ENCODE assay signal across 27 cellular contexts in the genomic region with DNA sequence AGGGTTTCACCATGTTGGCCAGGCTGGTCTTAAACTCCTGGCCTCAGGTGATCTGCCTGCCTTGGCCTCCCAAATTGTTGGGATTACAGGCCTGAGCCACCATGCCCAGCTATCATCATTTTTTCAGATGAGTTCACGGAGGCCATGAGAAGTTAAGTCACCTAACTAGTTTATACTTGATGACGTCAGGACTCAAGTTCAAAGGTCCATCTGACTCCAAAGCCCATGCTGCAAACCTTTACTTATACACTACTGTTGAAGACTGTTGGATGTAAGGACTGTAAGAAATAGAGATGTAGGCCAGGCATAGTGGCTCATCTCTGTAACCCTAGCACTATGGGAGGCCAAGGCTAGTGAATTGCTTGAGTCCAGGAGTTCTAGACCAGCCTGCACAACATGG.
"Had no signal": no experiment of that assay in that cellular context is flagged by ENCODE, and none has a peak within 500 bp of the region (broad histone marks: within the 10 kb centered on the region; RNA-seq: fewer than 3 reads in every experiment).

No MANE protein-coding gene starts in this region.

- H3K36me3 ChIP-seq: colonic mucosa, esophagus muscularis mucosa, esophagus squamous epithelium, gastrocnemius medialis, gastroesophageal sphincter, heart left ventricle had no signal

- H3K27me3 ChIP-seq: colonic mucosa, dorsolateral prefrontal cortex, esophagus muscularis mucosa, esophagus squamous epithelium, foreskin keratinocyte, gastrocnemius medialis, gastroesophageal sphincter, heart left ventricle had no signal

- H3K27ac ChIP-seq: colonic mucosa, coronary artery, dorsolateral prefrontal cortex, epithelial cell of prostate, esophagus muscularis mucosa, esophagus squamous epithelium, foreskin keratinocyte, gastrocnemius medialis, gastroesophageal sphincter, heart left ventricle had no signal

- H3K4me3 ChIP-seq: colonic mucosa, coronary artery, dorsolateral prefrontal cortex, esophagus muscularis mucosa, esophagus squamous epithelium, gastrocnemius medialis, gastroesophageal sphincter, heart left ventricle had no signal

- H3K9me3 ChIP-seq: colonic mucosa, esophagus squamous epithelium, gastrocnemius medialis had no signal

- H3K4me1 ChIP-seq: colonic mucosa, esophagus muscularis mucosa, esophagus squamous epithelium, foreskin keratinocyte, gastrocnemius medialis, gastroesophageal sphincter, heart left ventricle had no signal

- FAIRE-seq: colon, endometrium, endothelial cell of umbilical vein, frontal cortex had no signal

- ATAC-seq: effector memory CD8-positive, alpha-beta T cell; esophagus mucosa; foreskin keratinocyte; gastrocnemius medialis; gastroesophageal sphincter; heart left ventricle had no signal

- DNase-seq: colonic mucosa; cortex of kidney; dermis blood vessel endothelial cell; dorsolateral prefrontal cortex; effector CD4-positive, alpha-beta T cell; effector CD8-positive, alpha-beta T cell; effector memory CD4-positive, alpha-beta T cell; effector memory CD8-positive, alpha-beta T cell; endodermal cell; erythroblast; esophagus squamous epithelium; foreskin fibroblast; foreskin keratinocyte; foreskin melanocyte; gastrocnemius medialis; glutamatergic neuron; head of caudate nucleus; heart left ventricle had no signal
